17 cellular contexts compared by ENCODE assay signal in genomic region chr5:55223219-55223987, GRCh38. TPM values are rescaled to one million over a fixed set of nuclear protein-coding genes. Genes with fewer than 3 reads are reported as not detected.
DNase-seq lines count a peak whose midpoint lies in the region; ATAC-seq, FAIRE-seq and TF ChIP-seq lines count a peak whose summit lies in the region.
"Had no signal": no experiment of that assay in that cellular context is flagged by ENCODE, and none has a peak within 500 bp of the region (broad histone marks: within the 10 kb centered on the region; RNA-seq: fewer than 3 reads in every experiment).

No MANE protein-coding gene starts in this region.

- H3K36me3 Mint-ChIP-seq in naive B cell, result no peaks in the 10 kb centered on the region

- no peaks in the 10 kb centered on the region for H3K79me2 ChIP-seq in K562 (ENCODE audit: control insufficient read depth, insufficient read depth, low read length)

- FAIRE-seq in K562 (lab: Jason Lieb, UNC), result no peak
- FAIRE-seq: islet of Langerhans, TTC549 had no signal

- in situ Hi-C loops in K562 (cut with MboI), result no loop called here

- no peak overlapping the region for H3K4me2 ChIP-seq in BLaER1
- H3K4me2 ChIP-seq in K562 (ENCODE audit: insufficient read depth, low read length), result no peak overlapping the region
- H3K4me2 ChIP-seq: PC-9 had no signal

- H3K27ac Mint-ChIP-seq in naive B cell, result peak overlapping the region in 1 of 6 donors; percentile 56

- no peak for ATAC-seq in K562
- ATAC-seq in naive B cell (ENCODE audit: low read depth in 2 of 2), result peak in 1 of 2 donors; percentile 16
- no peak for ATAC-seq in HG02938 (IDR thresholded peaks at IDR 0.05; ENCODE audit: unreplicated experiment)
- ATAC-seq in GM21576 (IDR thresholded peaks at IDR 0.05; ENCODE audit: unreplicated experiment), result no peak
- ATAC-seq in HG02623 (IDR thresholded peaks at IDR 0.05; ENCODE audit: unreplicated experiment), result no peak
- ATAC-seq: upper lobe of right lung had no signal

- peaks cover 35% of the 10 kb centered on the region for H4K20me1 ChIP-seq in BLaER1
- H4K20me1 ChIP-seq in K562 (replicated peaks; ENCODE audit: control insufficient read depth, insufficient read depth, low read length), result no peaks in the 10 kb centered on the region

- no peak for TF ChIP-seq POLR2A in K562 (conservative IDR thresholded peaks at IDR 0.05)

- TF ChIP-seq EP300 in K562 (IDR thresholded peaks at IDR 0.05; ENCODE audit: low read length), result no peak

- DNase-seq in H7 (peak; percentile 80), K562 (ENCODE audit: extremely low read depth in 1 of 4, low spot score in 3 of 4) (no peak), naive B cell (no peak), anterior cingulate cortex (lab: John Stamatoyannopoulos, UW) (no peak)
- DNase-seq: Karpas-422, NCI-H2171 treated with DMSO at 0.1 percent for 48 hours, PC-9, upper lobe of right lung had no signal

- H3K9me3 Mint-ChIP-seq in naive B cell, result peaks cover 0 to 9% (median 0%) of the 10 kb centered on the region in 7 donors

- CTCF ChIA-PET in K562 (lab: Yijun Ruan, JAX; ENCODE audit: low intra/inter-chr PET ratio), result no interaction called here

- H3K27me3 Mint-ChIP-seq in naive B cell, result peaks cover 79 to 88% (median 79%) of the 10 kb centered on the region in 3 donors

- H3K36me3 ChIP-seq in BLaER1, result peaks cover 6% of the 10 kb centered on the region; the same call in 1 of the 2 replicates
- no peaks in the 10 kb centered on the region for H3K36me3 ChIP-seq in H7 (replicated peaks; ENCODE audit: control insufficient read depth, insufficient read depth, low read length)
- no peaks in the 10 kb centered on the region for H3K36me3 ChIP-seq in K562 (ENCODE audit: control insufficient read depth, insufficient read depth, low read length)
- H3K36me3 ChIP-seq: upper lobe of right lung had no signal

- no TSS peak for BruUV-seq in K562 (replicated peaks; lab: Mats Ljungman, UMichigan)

- H3K27me3 ChIP-seq in BLaER1, result peaks cover 84% of the 10 kb centered on the region
- H3K27me3 ChIP-seq in H7 (ENCODE audit: control insufficient read depth, insufficient read depth, low read length), result peaks cover 97% of the 10 kb centered on the region
- H3K27me3 ChIP-seq in K562 (ENCODE audit: control insufficient read depth in 2 of 2, insufficient read depth in 2 of 2, low read length in 2 of 2), result peaks cover 0 to 14% of the 10 kb centered on the region in 2 experiments; a peak in 2 of 5 replicates

- H3K27ac ChIP-seq in BLaER1, result no peak overlapping the region
- no peak overlapping the region for H3K27ac ChIP-seq in K562 (ENCODE audit: extremely low read depth, low read depth, low read length)
- H3K27ac ChIP-seq: PC-9, upper lobe of right lung had no signal

- no peak for TF ChIP-seq CTCF in K562 (IDR thresholded peaks at IDR 0.05 in 2 of 3, conservative IDR thresholded peaks at IDR 0.05 in 1 of 3; ENCODE audit: insufficient read depth in 2 of 3, low read depth in 1 of 3, low read length in 3 of 3)

- H2AFZ ChIP-seq in K562 (ENCODE audit: low read depth, low read length), result no peak overlapping the region
- H2AFZ ChIP-seq: PC-9 had no signal

- H3K9me1 ChIP-seq in K562 (ENCODE audit: control insufficient read depth, insufficient read depth, low read length), result peaks cover 3% of the 10 kb centered on the region

- H3K4me1 ChIP-seq in BLaER1 (peaks cover 16% of the 10 kb centered on the region), K562 (replicated peaks in 1 of 2; ENCODE audit: control insufficient read depth in 2 of 2, insufficient read depth in 2 of 2, low read length in 2 of 2) (peaks cover 6 to 31% of the 10 kb centered on the region in 2 experiments; a peak in 3 of 5 replicates)

- H3K9ac ChIP-seq in BLaER1, result no peak overlapping the region
- H3K9ac ChIP-seq in K562 (ENCODE audit: insufficient read depth in 1 of 2, low read depth in 2 of 2, low read length in 2 of 2), result no peak overlapping the region

- no peak for TF ChIP-seq RAD21 in K562 (CRISPR knock-in tag; conservative IDR thresholded peaks at IDR 0.05 in 1 of 2, IDR thresholded peaks at IDR 0.05 in 1 of 2)

- intact Hi-C loops in K562 (cut with micrococcal nuclease), result no loop called here

- H3K4me3 Mint-ChIP-seq in naive B cell, result peak overlapping the region; percentile 36 to 82 (median 72)

- H3K4me3 ChIP-seq in BLaER1, result peak overlapping the region; percentile 6; the same call in 1 of the 2 replicates
- H3K4me3 ChIP-seq in H7 (ENCODE audit: insufficient read depth, low read depth, low read length), result peak overlapping the region; percentile 19; the same call in 1 of the 2 replicates
- H3K4me3 ChIP-seq in K562, result no peak overlapping the region
- H3K4me3 ChIP-seq: PC-9, upper lobe of right lung had no signal

- WGBS in K562 (ENCODE audit: insufficient coverage, low coverage, missing lambda C conversion rate), result 61% methylated on average over 57 of the region's 58 CpGs

- POLR2A ChIA-PET in K562 (lab: Yijun Ruan, JAX), result no interaction called here

- H3K4me1 Mint-ChIP-seq in naive B cell, result peaks cover 32 to 54% (median 47%) of the 10 kb centered on the region in 3 donors

- H3K9me3 ChIP-seq in BLaER1 (peaks cover 38% of the 10 kb centered on the region), K562 (replicated peaks; ENCODE audit: control insufficient read depth, insufficient read depth, low read depth, low read length) (no peaks in the 10 kb centered on the region)
- H3K9me3 ChIP-seq: upper lobe of right lung had no signal

RNA-seq across cellular contexts. Expression of gene MCIDAS, which starts 3.7 kb away (rescaled TPM):
- total RNA-seq in H7 (2014; rRNA removed; shearing (Covaris generic)), result not detected in 2 replicates
- total RNA-seq in K562 (2011; cell fraction: chromatin; rRNA removed; ENCODE audit: low replicate concordance), result 0.93 and 1.4 TPM in 2 replicates
- total RNA-seq in K562 (2011; cell fraction: nucleolus; rRNA removed), result 1.2 and 1.3 TPM in 2 replicates
- total RNA-seq in K562 (2011; cell fraction: nucleoplasm; rRNA removed), result 0.81 and 1.1 TPM in 2 replicates
- total RNA-seq in K562 (2014; rRNA removed) (0.98 and 1.5 TPM in 2 replicates), K562 (2014; rRNA removed; fragmentation: Illumina TruSeq; extraction: Trizol) (0.26 and 0.36 TPM in 2 replicates), K562 (2015; rRNA removed; fragmentation: Illumina TruSeq; extraction: Trizol) (0.53 and 0.69 TPM in 2 replicates), K562 (2021) (0.94 and 1.2 TPM in 2 replicates)
- polyA plus RNA-seq in K562 (2011; rRNA removed) (0.41 and 0.86 TPM in 2 replicates), K562 (2014; fragmentation: Illumina TruSeq; extraction: Trizol) (0.55 and 0.62 TPM in 2 replicates), K562 (2014; fragmentation: Nextera tagmentation; extraction: Ambion mirVana) (under 1 TPM; 0.07 to 0.17 TPM), K562 (2014; rRNA removed) (1.0 and 2.1 TPM in 2 replicates), naive B cell (ENCODE audit: low read depth in 6 of 6) (not detected)
- polyA plus RNA-seq in K562 (2011; cell fraction: cytosol; rRNA removed), result 0.34 and 1.4 TPM in 2 replicates
- 1.8 and 7.9 TPM in 2 replicates for polyA plus RNA-seq in K562 (2011; cell fraction: nucleus; rRNA removed)
- 0.58 and 0.70 TPM in 2 replicates for polyA plus RNA-seq in K562 (2012)
- 0.27 and 0.32 TPM in 2 replicates for polyA minus RNA-seq in K562 (2011; rRNA and poly(A)+ RNA removed)
- polyA minus RNA-seq in K562 (2011; cell fraction: cytosol; rRNA and poly(A)+ RNA removed), result not detected in 2 replicates
- 0.56 and 1.5 TPM in 2 replicates for polyA minus RNA-seq in K562 (2011; cell fraction: nucleus; rRNA and poly(A)+ RNA removed)
- total RNA-seq: posterior vena cava, upper lobe of right lung had no signal

RNA-seq across cellular contexts. Expression of gene CCNO, which starts 10.0 kb away (rescaled TPM):
- 0.35 TPM in 1 of 2 replicates, not detected in the other for total RNA-seq in H7 (2014; rRNA removed; shearing (Covaris generic))
- total RNA-seq in K562 (2011; cell fraction: chromatin; rRNA removed; ENCODE audit: low replicate concordance), result 0.55 and 1.9 TPM in 2 replicates
- total RNA-seq in K562 (2011; cell fraction: nucleolus; rRNA removed), result 1.6 and 2.7 TPM in 2 replicates
- 1.2 and 2.1 TPM in 2 replicates for total RNA-seq in K562 (2011; cell fraction: nucleoplasm; rRNA removed)
- total RNA-seq in K562 (2014; rRNA removed) (1.6 and 1.8 TPM in 2 replicates), K562 (2014; rRNA removed; fragmentation: Illumina TruSeq; extraction: Trizol) (0.16 and 0.29 TPM in 2 replicates), K562 (2015; rRNA removed; fragmentation: Illumina TruSeq; extraction: Trizol) (0.43 and 0.45 TPM in 2 replicates), K562 (2021) (3.1 and 3.2 TPM in 2 replicates)
- polyA plus RNA-seq in K562 (2011; rRNA removed) (0.28 and 0.84 TPM in 2 replicates), K562 (2014; fragmentation: Illumina TruSeq; extraction: Trizol) (0.25 and 0.64 TPM in 2 replicates), K562 (2014; fragmentation: Nextera tagmentation; extraction: Ambion mirVana) (under 1 TPM; 0.08 to 0.13 TPM), K562 (2014; rRNA removed) (1.9 TPM in 2 replicates), naive B cell (ENCODE audit: low read depth in 6 of 6) (not detected)
- 0.75 and 1.8 TPM in 2 replicates for polyA plus RNA-seq in K562 (2011; cell fraction: cytosol; rRNA removed)
- polyA plus RNA-seq in K562 (2011; cell fraction: nucleus; rRNA removed), result 2.7 and 6.6 TPM in 2 replicates
- polyA plus RNA-seq in K562 (2012), result 1.5 and 3.9 TPM in 2 replicates
- 0.25 TPM in 1 of 2 replicates, not detected in the other for polyA minus RNA-seq in K562 (2011; rRNA and poly(A)+ RNA removed)
- not detected in 2 replicates for polyA minus RNA-seq in K562 (2011; cell fraction: cytosol; rRNA and poly(A)+ RNA removed)
- 0.56 and 0.67 TPM in 2 replicates for polyA minus RNA-seq in K562 (2011; cell fraction: nucleus; rRNA and poly(A)+ RNA removed)
- total RNA-seq: upper lobe of right lung had no signal

RNA-seq across cellular contexts. Expression of gene CDC20B, which starts 50.4 kb away (rescaled TPM):
- not detected in 2 replicates for total RNA-seq in H7 (2014; rRNA removed; shearing (Covaris generic))
- not detected in 2 replicates for total RNA-seq in K562 (2011; cell fraction: chromatin; rRNA removed; ENCODE audit: low replicate concordance)
- total RNA-seq in K562 (2011; cell fraction: nucleolus; rRNA removed), result not detected in 2 replicates
- total RNA-seq in K562 (2011; cell fraction: nucleoplasm; rRNA removed), result not detected in 2 replicates
- total RNA-seq in K562 (2014; rRNA removed), result not detected in 2 replicates
- not detected in 2 replicates for total RNA-seq in K562 (2014; rRNA removed; fragmentation: Illumina TruSeq; extraction: Trizol)
- not detected in 2 replicates for total RNA-seq in K562 (2015; rRNA removed; fragmentation: Illumina TruSeq; extraction: Trizol)
- total RNA-seq in K562 (2021), result not detected in 2 replicates
- not detected in 2 replicates for polyA plus RNA-seq in K562 (2011; rRNA removed)
- polyA plus RNA-seq in K562 (2011; cell fraction: cytosol; rRNA removed), result not detected in 2 replicates
- polyA plus RNA-seq in K562 (2011; cell fraction: nucleus; rRNA removed), result not detected in 2 replicates
- polyA plus RNA-seq in K562 (2012), result not detected in 2 replicates
- polyA plus RNA-seq in K562 (2014; fragmentation: Illumina TruSeq; extraction: Trizol), result not detected in 2 replicates
- under 1 TPM in 1 of 2 experiments, not detected in 1; 0.04 TPM for polyA plus RNA-seq in K562 (2014; fragmentation: Nextera tagmentation; extraction: Ambion mirVana)
- polyA plus RNA-seq in K562 (2014; rRNA removed), result not detected in 2 replicates
- polyA minus RNA-seq in K562 (2011; rRNA and poly(A)+ RNA removed), result not detected in 2 replicates
- not detected in 2 replicates for polyA minus RNA-seq in K562 (2011; cell fraction: cytosol; rRNA and poly(A)+ RNA removed)
- not detected in 2 replicates for polyA minus RNA-seq in K562 (2011; cell fraction: nucleus; rRNA and poly(A)+ RNA removed)
- not detected for polyA plus RNA-seq in naive B cell (ENCODE audit: low read depth in 6 of 6)
- total RNA-seq: PC-9, posterior vena cava, upper lobe of right lung had no signal
- polyA plus RNA-seq: adipose tissue, BJ had no signal
